ENCODE assay signal across 8 cellular contexts in the genomic region with DNA sequence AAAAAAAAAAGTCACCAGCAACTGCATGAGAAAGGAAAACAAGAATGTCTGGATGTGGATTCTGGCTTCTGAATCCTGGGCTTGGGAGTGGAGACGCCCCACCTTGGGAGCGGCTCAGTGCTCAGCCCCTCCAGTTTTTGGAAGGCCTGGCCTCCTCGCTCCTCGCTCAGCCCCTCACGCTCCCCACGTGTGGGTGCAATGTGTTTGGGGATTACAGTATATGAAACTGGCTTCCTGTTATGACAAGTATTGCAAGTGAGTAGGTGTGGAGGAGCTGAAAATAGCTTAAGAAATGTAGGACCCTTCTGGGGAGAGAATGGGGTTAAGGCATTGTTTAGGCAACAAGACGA.
A peak's percentile ranks its signal among the peaks of the same experiment; 100 is the strongest.
DNase-seq lines count a peak whose midpoint lies in the region; ATAC-seq lines count a peak whose summit lies in the region.
"Had no signal": no experiment of that assay in that cellular context is flagged by ENCODE, and none has a peak within 500 bp of the region (broad histone marks: within the 10 kb centered on the region; RNA-seq: fewer than 3 reads in every experiment).

No MANE protein-coding gene starts in this region.

- ATAC-seq in GM21447 (IDR thresholded peaks at IDR 0.05; ENCODE audit: unreplicated experiment) (peak; percentile 45), esophagus mucosa (peak; percentile 73)
- ATAC-seq in activated CD4-positive, CD25-positive, alpha-beta regulatory T cell treated with anti-CD3 and anti-CD28 coated beads, Interleukin-2, amount 50 U/mL, for 24 hours, result peak; percentile 52 to 59
- peak in 1 of 2 donors; percentile 29 for ATAC-seq in stimulated activated naive B cell treated with anti-CD40 and anti-IgM and Interleukin-4, amounts not matched to agents 10 μg/mL and 1 μg/mL and 100 μg/mL, for 72 hours (replicated peaks)

- peaks cover 0 to 3% of the 10 kb centered on the region in 2 donors for H3K9me3 Mint-ChIP-seq in stimulated activated naive B cell treated with anti-CD40 and anti-IgM and Interleukin-4, amounts not matched to agents 10 μg/mL and 1 μg/mL and 100 μg/mL, for 72 hours

- peaks cover 33 to 39% of the 10 kb centered on the region in 2 donors for H3K36me3 Mint-ChIP-seq in stimulated activated naive B cell treated with anti-CD40 and anti-IgM and Interleukin-4, amounts not matched to agents 10 μg/mL and 1 μg/mL and 100 μg/mL, for 72 hours

- no peak for DNase-seq in stimulated activated naive B cell treated with anti-CD40 and anti-IgM and Interleukin-4, amounts not matched to agents 10 μg/mL and 1 μg/mL and 100 μg/mL, for 72 hours
- DNase-seq in SW480 (ENCODE audit: low spot score) (no peak), NCI-H2196 treated with DMSO at 0.1 percent for 48 hours (lab: John Stamatoyannopoulos, UW; ENCODE audit: unreplicated experiment) (no peak), activated gamma-delta T cell treated with Interleukin-2 at 50 U/mL for 16 hours (no peak)
- DNase-seq: NCI-H1436 had no signal

- peak overlapping the region; percentile 30 to 36 for H3K4me3 Mint-ChIP-seq in stimulated activated naive B cell treated with anti-CD40 and anti-IgM and Interleukin-4, amounts not matched to agents 10 μg/mL and 1 μg/mL and 100 μg/mL, for 72 hours

- H3K4me1 Mint-ChIP-seq in stimulated activated naive B cell treated with anti-CD40 and anti-IgM and Interleukin-4, amounts not matched to agents 10 μg/mL and 1 μg/mL and 100 μg/mL, for 72 hours, result peaks cover 52 to 73% of the 10 kb centered on the region in 2 donors

- peak overlapping the region; percentile 90 for H3K27ac Mint-ChIP-seq in stimulated activated naive B cell treated with anti-CD40 and anti-IgM and Interleukin-4, amounts not matched to agents 10 μg/mL and 1 μg/mL and 100 μg/mL, for 72 hours

- no peaks in the 10 kb centered on the region for H3K27me3 Mint-ChIP-seq in stimulated activated naive B cell treated with anti-CD40 and anti-IgM and Interleukin-4, amounts not matched to agents 10 μg/mL and 1 μg/mL and 100 μg/mL, for 72 hours
